Comparison of ENCODE assay signal across 10 cellular contexts in the genomic region with DNA sequence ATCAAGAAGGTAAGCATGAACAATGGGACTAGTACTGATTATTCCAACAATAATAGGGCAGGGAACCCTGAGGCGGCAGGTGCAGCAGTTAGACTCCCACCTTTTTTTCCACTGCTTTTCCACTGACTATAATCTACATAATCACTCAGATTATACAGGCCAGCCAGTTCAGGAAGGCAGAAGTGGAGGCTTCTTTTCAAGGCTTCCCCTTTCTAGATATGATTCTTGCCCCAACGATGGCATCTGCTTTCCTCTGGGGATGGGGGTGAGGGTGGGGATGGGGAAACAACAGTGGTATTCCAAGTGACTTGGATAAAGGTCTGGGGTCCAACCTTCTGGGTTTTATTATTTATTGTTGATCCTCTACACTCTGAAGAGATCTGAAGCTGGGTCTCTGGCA. TPM values are rescaled to one million over a fixed set of nuclear protein-coding genes. Genes with fewer than 3 reads are reported as not detected.
DNase-seq lines count a peak whose midpoint lies in the region; ATAC-seq, FAIRE-seq and TF ChIP-seq lines count a peak whose summit lies in the region.
"Had no signal": no experiment of that assay in that cellular context is flagged by ENCODE, and none has a peak within 500 bp of the region (broad histone marks: within the 10 kb centered on the region; RNA-seq: fewer than 3 reads in every experiment).

No MANE protein-coding gene starts in this region.

- TF ChIP-seq RAD21 in K562 (CRISPR knock-in tag; conservative IDR thresholded peaks at IDR 0.05 in 1 of 2, IDR thresholded peaks at IDR 0.05 in 1 of 2) = no peak

- peak overlapping the region in 1 of 2 experiments; percentile 65; a peak in 2 of 4 replicates for H3K9ac ChIP-seq in K562 (ENCODE audit: insufficient read depth in 1 of 2, low read depth in 2 of 2, low read length in 2 of 2)

- no peaks in the 10 kb centered on the region for H3K9me1 ChIP-seq in K562 (ENCODE audit: control insufficient read depth, insufficient read depth, low read length)

- H3K4me2 ChIP-seq in K562 (ENCODE audit: insufficient read depth, low read length) = peak overlapping the region; percentile 83
- H3K4me2 ChIP-seq in hepatocyte = no peak overlapping the region

- FAIRE-seq in K562 (lab: Jason Lieb, UNC) = no peak
- FAIRE-seq: astrocyte had no signal

- H3K27ac Mint-ChIP-seq in activated CD4-positive, alpha-beta T cell treated with anti-CD3 and anti-CD28 coated beads for 36 hours = peak overlapping the region; percentile 98

- no peak for TF ChIP-seq EP300 in K562 (IDR thresholded peaks at IDR 0.05; ENCODE audit: low read length)

- CTCF ChIA-PET in activated CD4-positive, alpha-beta T cell treated with anti-CD3 and anti-CD28 coated beads for 36 hours (lab: Charles Lee) = interaction anchor here (0.6 to 2.9 kb wide), 12 partner anchors 12 to 119 kb away, joined by 3 to 18 read pairs (median 3); no protein-coding TSS in a partner anchor
- CTCF ChIA-PET in K562 (lab: Yijun Ruan, JAX; ENCODE audit: low intra/inter-chr PET ratio) = no interaction called here

- DNase-seq in activated CD4-positive, alpha-beta T cell treated with anti-CD3 and anti-CD28 coated beads for 36 hours = no peak
- DNase-seq in activated CD4-positive, alpha-beta T cell treated with anti-CD3 and anti-CD28 coated beads for 4 hours = no peak
- DNase-seq in K562 (ENCODE audit: extremely low read depth in 1 of 4, low spot score in 3 of 4) = no peak
- DNase-seq in stimulated activated naive CD8-positive, alpha-beta T cell treated with anti-CD3 and anti-CD28 coated beads, Interleukin-15, Interleukin-2, amounts not matched to agents 100 U/mL and 50 U/mL, for 24 hours = peak; percentile 14
- no peak for DNase-seq in hepatocyte (ENCODE audit: low spot score)
- no peak for DNase-seq in NCI-H345 (lab: John Stamatoyannopoulos, UW)
- DNase-seq: ACHN had no signal

- no peaks in the 10 kb centered on the region for H3K36me3 ChIP-seq in K562 (ENCODE audit: control insufficient read depth, insufficient read depth, low read length)
- H3K36me3 ChIP-seq in hepatocyte (replicated peaks; ENCODE audit: insufficient read depth, low read depth) = no peaks in the 10 kb centered on the region

- H3K9me2 ChIP-seq in hepatocyte (replicated peaks; ENCODE audit: insufficient read depth) = no peaks in the 10 kb centered on the region

- peaks cover 0 to 5% of the 10 kb centered on the region in 2 experiments; a peak in 1 of 5 replicates for H3K4me1 ChIP-seq in K562 (replicated peaks in 1 of 2; ENCODE audit: control insufficient read depth in 2 of 2, insufficient read depth in 2 of 2, low read length in 2 of 2)
- H3K4me1 ChIP-seq in hepatocyte (ENCODE audit: insufficient read depth) = no peaks in the 10 kb centered on the region

- H3K27me3 ChIP-seq in K562 (ENCODE audit: control insufficient read depth in 2 of 2, insufficient read depth in 2 of 2, low read length in 2 of 2) (no peaks in the 10 kb centered on the region), hepatocyte (peaks cover 4% of the 10 kb centered on the region)

- TF ChIP-seq CTCF in K562 (IDR thresholded peaks at IDR 0.05 in 2 of 3, conservative IDR thresholded peaks at IDR 0.05 in 1 of 3; ENCODE audit: insufficient read depth in 2 of 3, low read depth in 1 of 3, low read length in 3 of 3) (no peak), hepatocyte (IDR thresholded peaks at IDR 0.05; ENCODE audit: poor library complexity) (no peak)

- H3K79me2 ChIP-seq in K562 (ENCODE audit: control insufficient read depth, insufficient read depth, low read length) (no peaks in the 10 kb centered on the region), hepatocyte (no peaks in the 10 kb centered on the region)

- BruUV-seq in K562 (replicated peaks; lab: Mats Ljungman, UMichigan) = TSS peak; percentile 45

- intact Hi-C loops in activated CD4-positive, alpha-beta T cell treated with anti-CD3 and anti-CD28 coated beads for 36 hours (cut with DNase I, micrococcal nuclease) = loop anchor here in 1 of 2 experiments (1.0 to 5.0 kb wide), 6 partner anchors 24 to 217 kb away; a partner anchor contains a TSS
- intact Hi-C loops in K562 (cut with micrococcal nuclease) = no loop called here

- 16% methylated on average over 2 of the region's 2 CpGs for WGBS in K562 (ENCODE audit: insufficient coverage, low coverage, missing lambda C conversion rate)
- WGBS in hepatocyte (ENCODE audit: low lambda C conversion rate, missing lambda C conversion rate) = 88% methylated on average over 2 of the region's 2 CpGs

- H3K4me3 ChIP-seq in K562 (peak overlapping the region; percentile 41), hepatocyte (no peak overlapping the region)

- peaks cover 39% of the 10 kb centered on the region for H3K4me1 Mint-ChIP-seq in activated CD4-positive, alpha-beta T cell treated with anti-CD3 and anti-CD28 coated beads for 36 hours

- no peaks in the 10 kb centered on the region for H3K9me3 ChIP-seq in K562 (replicated peaks; ENCODE audit: control insufficient read depth, insufficient read depth, low read depth, low read length)
- no peaks in the 10 kb centered on the region for H3K9me3 ChIP-seq in hepatocyte (ENCODE audit: low read depth)

- H3K36me3 Mint-ChIP-seq in activated CD4-positive, alpha-beta T cell treated with anti-CD3 and anti-CD28 coated beads for 36 hours (ENCODE audit: low read depth) = peaks cover 26% of the 10 kb centered on the region

- H3K9me3 Mint-ChIP-seq in activated CD4-positive, alpha-beta T cell treated with anti-CD3 and anti-CD28 coated beads for 36 hours (ENCODE audit: low read depth) = no peaks in the 10 kb centered on the region

- H3K27ac ChIP-seq in K562 (ENCODE audit: extremely low read depth, low read depth, low read length) (peak overlapping the region; percentile 70), hepatocyte (no peak overlapping the region)

- H3K4me3 Mint-ChIP-seq in activated CD4-positive, alpha-beta T cell treated with anti-CD3 and anti-CD28 coated beads for 36 hours = peak overlapping the region; percentile 99

- H2AFZ ChIP-seq in K562 (ENCODE audit: low read depth, low read length) (peak overlapping the region; percentile 92), hepatocyte (no peak overlapping the region)

- POLR2A ChIA-PET in activated CD4-positive, alpha-beta T cell treated with anti-CD3 and anti-CD28 coated beads for 36 hours (lab: Charles Lee) = interaction anchor here (0.5 to 1.1 kb wide), 4 partner anchors 55 to 1837 kb away, joined by 3 to 5 read pairs (median 4); no protein-coding TSS in a partner anchor
- POLR2A ChIA-PET in K562 (lab: Yijun Ruan, JAX) = interaction anchor here (0.7 to 1.1 kb wide), 5 partner anchors 9 to 30 kb away, joined by 3 to 5 read pairs (median 4); a partner anchor contains a TSS

- peak; percentile 4 for ATAC-seq in activated CD4-positive, alpha-beta T cell treated with anti-CD3 and anti-CD28 coated beads for 36 hours
- peak; percentile 1 for ATAC-seq in HG03354 (IDR thresholded peaks at IDR 0.05; ENCODE audit: poor library complexity, severe bottlenecking, unreplicated experiment)
- ATAC-seq in K562 = peak; percentile 25
- ATAC-seq in stimulated activated naive CD8-positive, alpha-beta T cell treated with anti-CD3 and anti-CD28 coated beads, Interleukin-15, Interleukin-2, amounts not matched to agents 100 U/mL and 50 U/mL, for 24 hours = no peak
- no peak for ATAC-seq in HG03342 (IDR thresholded peaks at IDR 0.05; ENCODE audit: unreplicated experiment)

- no peaks in the 10 kb centered on the region for H3K27me3 Mint-ChIP-seq in activated CD4-positive, alpha-beta T cell treated with anti-CD3 and anti-CD28 coated beads for 36 hours

- TF ChIP-seq POLR2A in K562 (conservative IDR thresholded peaks at IDR 0.05) = no peak

- in situ Hi-C loops in K562 (cut with MboI) = no loop called here

- H4K20me1 ChIP-seq in K562 (replicated peaks; ENCODE audit: control insufficient read depth, insufficient read depth, low read length) (no peaks in the 10 kb centered on the region), hepatocyte (ENCODE audit: insufficient read depth, poor library complexity, severe bottlenecking) (no peaks in the 10 kb centered on the region)

RNA-seq across cellular contexts. Expression of a gene that starts 0.3 kb away (rescaled TPM):
- 100 to 1,000 TPM; 131 to 174 TPM for total RNA-seq in activated CD4-positive, alpha-beta T cell treated with anti-CD3 and anti-CD28 coated beads for 36 hours
- 19.1 and 19.6 TPM in 2 replicates for total RNA-seq in K562 (2011; cell fraction: chromatin; rRNA removed; ENCODE audit: low replicate concordance)
- total RNA-seq in K562 (2011; cell fraction: nucleolus; rRNA removed) = 7.2 and 7.8 TPM in 2 replicates
- 10.0 and 15.0 TPM in 2 replicates for total RNA-seq in K562 (2011; cell fraction: nucleoplasm; rRNA removed)
- total RNA-seq in K562 (2014; rRNA removed) (19.3 and 32.9 TPM in 2 replicates), K562 (2014; rRNA removed; fragmentation: Illumina TruSeq; extraction: Trizol) (34.5 and 41.6 TPM in 2 replicates), K562 (2015; rRNA removed; fragmentation: Illumina TruSeq; extraction: Trizol) (48.2 and 53.9 TPM in 2 replicates), K562 (2021) (29.3 and 30.4 TPM in 2 replicates), hepatocyte (0.60 and 1.6 TPM in 2 replicates)
- polyA plus RNA-seq in K562 (2011; rRNA removed) (19.9 and 70.0 TPM in 2 replicates), K562 (2014; fragmentation: Illumina TruSeq; extraction: Trizol) (29.0 and 30.7 TPM in 2 replicates), K562 (2014; fragmentation: Nextera tagmentation; extraction: Ambion mirVana) (10 to 100 TPM; 12.6 to 29.1 TPM), K562 (2014; rRNA removed) (19.7 and 21.1 TPM in 2 replicates), hepatocyte (2.5 TPM in 1 of 2 replicates, not detected in the other)
- polyA plus RNA-seq in K562 (2011; cell fraction: cytosol; rRNA removed) = 13.8 and 66.9 TPM in 2 replicates
- 17.9 and 90.8 TPM in 2 replicates for polyA plus RNA-seq in K562 (2011; cell fraction: nucleus; rRNA removed)
- 40.5 and 54.5 TPM in 2 replicates for polyA plus RNA-seq in K562 (2012)
- polyA minus RNA-seq in K562 (2011; rRNA and poly(A)+ RNA removed) = 29.9 and 129 TPM in 2 replicates
- polyA minus RNA-seq in K562 (2011; cell fraction: cytosol; rRNA and poly(A)+ RNA removed) = 9.1 and 28.6 TPM in 2 replicates
- polyA minus RNA-seq in K562 (2011; cell fraction: nucleus; rRNA and poly(A)+ RNA removed) = 6.9 and 56.2 TPM in 2 replicates

RNA-seq across cellular contexts. Expression of a gene that starts 24.5 kb away (rescaled TPM):
- total RNA-seq in activated CD4-positive, alpha-beta T cell treated with anti-CD3 and anti-CD28 coated beads for 36 hours = 1 to 10 TPM; 6.8 to 7.2 TPM
- total RNA-seq in K562 (2011; cell fraction: chromatin; rRNA removed; ENCODE audit: low replicate concordance) = 171 and 231 TPM in 2 replicates
- 114 and 120 TPM in 2 replicates for total RNA-seq in K562 (2011; cell fraction: nucleolus; rRNA removed)
- total RNA-seq in K562 (2011; cell fraction: nucleoplasm; rRNA removed) = 142 and 195 TPM in 2 replicates
- total RNA-seq in K562 (2014; rRNA removed) = 247 and 289 TPM in 2 replicates
- 426 and 493 TPM in 2 replicates for total RNA-seq in K562 (2014; rRNA removed; fragmentation: Illumina TruSeq; extraction: Trizol)
- total RNA-seq in K562 (2015; rRNA removed; fragmentation: Illumina TruSeq; extraction: Trizol) = 370 and 390 TPM in 2 replicates
- total RNA-seq in K562 (2021) = 275 and 293 TPM in 2 replicates
- 755 and 772 TPM in 2 replicates for polyA plus RNA-seq in K562 (2011; rRNA removed)
- 401 and 610 TPM in 2 replicates for polyA plus RNA-seq in K562 (2011; cell fraction: cytosol; rRNA removed)
- polyA plus RNA-seq in K562 (2011; cell fraction: nucleus; rRNA removed) = 280 and 410 TPM in 2 replicates
- 413 and 440 TPM in 2 replicates for polyA plus RNA-seq in K562 (2012)
- polyA plus RNA-seq in K562 (2014; fragmentation: Illumina TruSeq; extraction: Trizol) = 506 and 588 TPM in 2 replicates
- 1,000 to 10,000 TPM; 1,162 to 1,335 TPM for polyA plus RNA-seq in K562 (2014; fragmentation: Nextera tagmentation; extraction: Ambion mirVana)
- 490 and 525 TPM in 2 replicates for polyA plus RNA-seq in K562 (2014; rRNA removed)
- polyA minus RNA-seq in K562 (2011; rRNA and poly(A)+ RNA removed) = 316 and 357 TPM in 2 replicates
- polyA minus RNA-seq in K562 (2011; cell fraction: cytosol; rRNA and poly(A)+ RNA removed) = 105 and 110 TPM in 2 replicates
- 61.3 and 121 TPM in 2 replicates for polyA minus RNA-seq in K562 (2011; cell fraction: nucleus; rRNA and poly(A)+ RNA removed)
- not detected in 2 replicates for total RNA-seq in hepatocyte
- not detected in 2 replicates for polyA plus RNA-seq in hepatocyte
- total RNA-seq: astrocyte had no signal

RNA-seq across cellular contexts. Expression of a gene that starts 51.5 kb away (rescaled TPM):
- 10 to 100 TPM; 24.3 to 25.8 TPM for total RNA-seq in activated CD4-positive, alpha-beta T cell treated with anti-CD3 and anti-CD28 coated beads for 36 hours
- total RNA-seq in K562 (2011; cell fraction: chromatin; rRNA removed; ENCODE audit: low replicate concordance) = 0.37 and 0.46 TPM in 2 replicates
- total RNA-seq in K562 (2011; cell fraction: nucleolus; rRNA removed) = 0.13 and 0.33 TPM in 2 replicates
- 0.22 and 0.38 TPM in 2 replicates for total RNA-seq in K562 (2011; cell fraction: nucleoplasm; rRNA removed)
- total RNA-seq in K562 (2014; rRNA removed) (0.14 and 0.33 TPM in 2 replicates), K562 (2014; rRNA removed; fragmentation: Illumina TruSeq; extraction: Trizol) (0.22 and 0.25 TPM in 2 replicates), K562 (2015; rRNA removed; fragmentation: Illumina TruSeq; extraction: Trizol) (1.0 and 1.1 TPM in 2 replicates), K562 (2021) (0.31 and 0.47 TPM in 2 replicates), hepatocyte (0.10 and 0.60 TPM in 2 replicates)
- polyA plus RNA-seq in K562 (2011; rRNA removed) (0.06 and 0.89 TPM in 2 replicates), K562 (2014; fragmentation: Illumina TruSeq; extraction: Trizol) (0.53 and 0.56 TPM in 2 replicates), K562 (2014; fragmentation: Nextera tagmentation; extraction: Ambion mirVana) (under 1 TPM in 1 of 2 experiments, not detected in 1; 0.04 TPM), K562 (2014; rRNA removed) (0.55 and 0.73 TPM in 2 replicates), hepatocyte (0.58 TPM in 1 of 2 replicates, not detected in the other)
- polyA plus RNA-seq in K562 (2011; cell fraction: cytosol; rRNA removed) = 0.07 and 0.62 TPM in 2 replicates
- polyA plus RNA-seq in K562 (2011; cell fraction: nucleus; rRNA removed) = 0.37 and 2.0 TPM in 2 replicates
- polyA plus RNA-seq in K562 (2012) = 0.96 and 1.9 TPM in 2 replicates
- 0.25 and 0.39 TPM in 2 replicates for polyA minus RNA-seq in K562 (2011; rRNA and poly(A)+ RNA removed)
- not detected in 2 replicates for polyA minus RNA-seq in K562 (2011; cell fraction: cytosol; rRNA and poly(A)+ RNA removed)
- polyA minus RNA-seq in K562 (2011; cell fraction: nucleus; rRNA and poly(A)+ RNA removed) = 0.13 and 1.1 TPM in 2 replicates

Comparison
In these comparisons a context has a peak if more than half of its experiments do, and no peak if none do; other contexts are left out.
1. ATAC-seq: peak in activated CD4-positive, alpha-beta T cell treated with anti-CD3 and anti-CD28 coated beads for 36 hours (single experiment), HG03354 (single experiment) and K562 (single experiment); none in stimulated activated naive CD8-positive, alpha-beta T cell treated with anti-CD3 and anti-CD28 coated beads, Interleukin-15, Interleukin-2, amounts not matched to agents 100 U/mL and 50 U/mL, for 24 hours (single experiment) and HG03342 (single experiment).
2. RNA of a gene that starts 24.5 kb away (total RNA-seq): 114 to 493 TPM in K562; 6.8 to 7.2 TPM in activated CD4-positive, alpha-beta T cell treated with anti-CD3 and anti-CD28 coated beads for 36 hours and not detected in hepatocyte; every median in the first group is over 10 times any median in the second.
3. RNA of a gene that starts 51.5 kb away (total RNA-seq): 24.3 to 25.8 TPM in activated CD4-positive, alpha-beta T cell treated with anti-CD3 and anti-CD28 coated beads for 36 hours; 0.13 to 1.1 TPM in K562 and 0.10 to 0.60 TPM in hepatocyte; every median in the first group is over 10 times any median in the second.